In the genomic region with DNA sequence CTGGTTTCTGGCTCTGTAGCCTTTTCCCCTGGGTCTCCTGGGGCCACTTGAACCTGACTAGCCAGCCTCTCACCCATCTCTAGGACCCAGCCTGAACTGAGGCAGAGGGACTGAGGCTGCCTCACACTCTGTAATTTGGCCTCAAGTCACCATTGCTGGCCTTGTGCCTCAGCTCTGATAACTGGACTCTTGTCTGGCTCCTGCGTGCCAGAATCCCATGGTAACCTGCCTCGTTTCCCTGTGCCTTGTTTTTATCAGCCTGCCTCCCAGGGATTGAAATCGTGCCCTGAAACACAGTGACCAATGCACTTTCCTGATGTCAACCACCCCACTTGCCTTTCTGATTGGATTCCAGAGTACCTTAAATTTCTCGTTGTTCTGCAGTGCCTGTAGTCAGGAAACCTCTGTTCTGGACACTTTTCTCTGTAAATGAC, we compare ENCODE assay signal across 1 cellular context.
TF ChIP-seq lines count a peak whose summit lies in the region.

No MANE protein-coding gene starts in this region.

TF ChIP-seq in HepG2, 621 proteins besides CTCF, POLR2A, EP300 and RAD21 (continued from another document):
- TF ChIP-seq ZNF772 (CRISPR knock-in tag; IDR thresholded peaks at IDR 0.05) (0 out of 2 replicates have a peak, but pooled peaks have one; percentile 3), BRD4 (CRISPR knock-in tag; IDR thresholded peaks at IDR 0.05) (no peak), XBP1 (CRISPR knock-in tag; IDR thresholded peaks at IDR 0.05) (no peak), ZFY (CRISPR knock-in tag; IDR thresholded peaks at IDR 0.05) (no peak), ZNF670 (CRISPR knock-in tag; IDR thresholded peaks at IDR 0.05; ENCODE audit: borderline replicate concordance) (0 out of 2 replicates have a peak, but pooled peaks have one; percentile 10), ZSCAN21 (CRISPR knock-in tag; IDR thresholded peaks at IDR 0.05; ENCODE audit: borderline replicate concordance) (0 out of 2 replicates have a peak, but pooled peaks have one; percentile 29)
- TF ChIP-seq, protein P1, sequence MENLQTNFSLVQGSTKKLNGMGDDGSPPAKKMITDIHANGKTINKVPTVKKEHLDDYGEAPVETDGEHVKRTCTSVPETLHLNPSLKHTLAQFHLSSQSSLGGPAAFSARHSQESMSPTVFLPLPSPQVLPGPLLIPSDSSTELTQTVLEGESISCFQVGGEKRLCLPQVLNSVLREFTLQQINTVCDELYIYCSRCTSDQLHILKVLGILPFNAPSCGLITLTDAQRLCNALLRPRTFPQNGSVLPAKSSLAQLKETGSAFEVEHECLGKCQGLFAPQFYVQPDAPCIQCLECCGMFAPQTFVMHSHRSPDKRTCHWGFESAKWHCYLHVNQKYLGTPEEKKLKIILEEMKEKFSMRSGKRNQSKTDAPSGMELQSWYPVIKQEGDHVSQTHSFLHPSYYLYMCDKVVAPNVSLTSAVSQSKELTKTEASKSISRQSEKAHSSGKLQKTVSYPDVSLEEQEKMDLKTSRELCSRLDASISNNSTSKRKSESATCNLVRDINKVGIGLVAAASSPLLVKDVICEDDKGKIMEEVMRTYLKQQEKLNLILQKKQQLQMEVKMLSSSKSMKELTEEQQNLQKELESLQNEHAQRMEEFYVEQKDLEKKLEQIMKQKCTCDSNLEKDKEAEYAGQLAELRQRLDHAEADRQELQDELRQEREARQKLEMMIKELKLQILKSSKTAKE (CRISPR knock-in tag; IDR thresholded peaks at IDR 0.05; ENCODE audit: borderline replicate concordance): no peak
